11 cellular contexts compared by ENCODE assay signal in the genomic region with DNA sequence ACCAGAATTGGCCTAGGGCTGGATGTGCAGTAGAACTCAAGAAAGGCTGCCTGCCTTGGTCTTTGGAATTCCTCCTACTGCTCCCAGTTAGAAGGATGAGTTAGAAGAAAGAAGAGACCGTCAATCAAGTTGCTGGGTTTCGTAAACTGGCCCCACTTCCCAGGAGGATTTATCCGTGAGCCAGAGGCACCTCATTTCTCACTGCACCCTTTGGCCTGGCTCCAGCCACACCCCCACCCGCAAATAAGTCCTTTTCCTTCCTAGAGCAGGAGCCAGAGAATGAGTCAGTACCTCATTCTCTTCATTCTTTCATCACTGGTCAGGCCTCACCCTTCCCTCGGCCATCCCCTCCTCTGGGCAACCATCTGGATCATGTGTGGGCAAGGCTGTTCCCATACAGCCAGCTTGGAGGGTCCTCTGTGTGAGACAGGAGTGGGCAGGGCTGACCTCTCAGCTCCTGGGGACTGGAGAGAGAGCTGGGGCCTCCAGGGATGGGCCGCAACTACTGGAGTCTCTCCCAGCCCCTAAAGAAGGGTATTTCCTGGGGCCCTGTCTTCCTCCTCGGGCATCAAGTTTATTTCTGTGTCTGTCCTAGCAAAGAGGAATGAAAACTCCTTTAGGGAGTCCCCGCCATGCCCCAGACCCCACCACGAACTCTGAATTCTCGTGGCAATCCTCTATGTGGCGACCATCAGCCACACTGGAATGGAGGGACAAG.
DNase-seq lines count a peak whose midpoint lies in the region; ATAC-seq and TF ChIP-seq lines count a peak whose summit lies in the region.
"Had no signal": no experiment of that assay in that cellular context is flagged by ENCODE, and none has a peak within 500 bp of the region (broad histone marks: within the 10 kb centered on the region; RNA-seq: fewer than 3 reads in every experiment).

No MANE protein-coding gene starts in this region.

- H3K36me3 ChIP-seq in adipocyte (ENCODE audit: control insufficient read depth, insufficient read depth, low read length, severe bottlenecking), result no peaks in the 10 kb centered on the region
- no peaks in the 10 kb centered on the region for H3K36me3 ChIP-seq in upper lobe of left lung
- H3K36me3 ChIP-seq: ascending aorta had no signal

- CTCF ChIA-PET in activated naive CD4-positive, alpha-beta T cell treated with anti-CD3 and anti-CD28 coated beads for 36 hours (lab: Charles Lee), result interaction anchor here (6.1 kb wide), 1 partner anchor 56 kb away, joined by 36 read pairs; no protein-coding TSS in a partner anchor
- CTCF ChIA-PET in activated naive CD4-positive, alpha-beta T cell treated with anti-CD3 and anti-CD28 coated beads, Interleukin-2, amount 10 ng/mL, durations not matched to agents 7 days and 5 days (lab: Charles Lee), result interaction anchor here (0.8 kb wide), 2 partner anchors 14 to 56 kb away, joined by 3 read pairs; no protein-coding TSS in a partner anchor

- H3K27me3 ChIP-seq in adipocyte (replicated peaks; ENCODE audit: control insufficient read depth, insufficient read depth, low read length) (no peaks in the 10 kb centered on the region), upper lobe of left lung (no peaks in the 10 kb centered on the region)
- H3K27me3 ChIP-seq: ascending aorta had no signal

- 58 to 63% methylated on average over 11 of the region's 11 CpGs for WGBS in upper lobe of left lung, 2 donors

- H3K27me3 Mint-ChIP-seq in activated naive CD4-positive, alpha-beta T cell treated with anti-CD3 and anti-CD28 coated beads for 36 hours (ENCODE audit: low read depth), result no peaks in the 10 kb centered on the region
- H3K27me3 Mint-ChIP-seq in activated naive CD4-positive, alpha-beta T cell treated with anti-CD3 and anti-CD28 coated beads, Interleukin-2, amount 10 ng/mL, durations not matched to agents 7 days and 5 days, result peaks cover 46% of the 10 kb centered on the region

- H3K27ac Mint-ChIP-seq in activated naive CD4-positive, alpha-beta T cell treated with anti-CD3 and anti-CD28 coated beads for 36 hours, result peak overlapping the region; percentile 63
- H3K27ac Mint-ChIP-seq in activated naive CD4-positive, alpha-beta T cell treated with anti-CD3 and anti-CD28 coated beads, Interleukin-2, amount 10 ng/mL, durations not matched to agents 7 days and 5 days, result no peak overlapping the region
- H3K27ac Mint-ChIP-seq: CD8-positive, alpha-beta T cell; GM23338 had no signal

- TF ChIP-seq POLR2A in upper lobe of left lung (IDR thresholded peaks at IDR 0.05), result no peak

- H3K9ac ChIP-seq in adipocyte (ENCODE audit: low read length), result peak overlapping the region; percentile 16

- H3K4me3 ChIP-seq in adipocyte (ENCODE audit: low read length) (peak overlapping the region; percentile 33), upper lobe of left lung (no peak overlapping the region)
- H3K4me3 ChIP-seq: ascending aorta, GM23338 had no signal

- no peaks in the 10 kb centered on the region for H3K9me3 Mint-ChIP-seq in activated naive CD4-positive, alpha-beta T cell treated with anti-CD3 and anti-CD28 coated beads for 36 hours
- no peaks in the 10 kb centered on the region for H3K9me3 Mint-ChIP-seq in activated naive CD4-positive, alpha-beta T cell treated with anti-CD3 and anti-CD28 coated beads, Interleukin-2, amount 10 ng/mL, durations not matched to agents 7 days and 5 days
- H3K9me3 Mint-ChIP-seq: CD8-positive, alpha-beta T cell; GM23338 had no signal

- H3K27ac ChIP-seq in upper lobe of left lung, result peak overlapping the region in 2 of 4 donors; percentile 26 to 39
- H3K27ac ChIP-seq: ascending aorta had no signal

- no peak for DNase-seq in activated naive CD4-positive, alpha-beta T cell treated with anti-CD3 and anti-CD28 coated beads for 36 hours
- DNase-seq in activated naive CD4-positive, alpha-beta T cell treated with anti-CD3 and anti-CD28 coated beads, Interleukin-2, amount 10 ng/mL, durations not matched to agents 7 days and 5 days, result no peak
- peak; percentile 93 for DNase-seq in adipocyte (ENCODE audit: low read depth)
- peak; percentile 99 for DNase-seq in iris pigment epithelial cell (ENCODE audit: low read depth)
- DNase-seq in upper lobe of left lung, result peak in 1 of 2 donors; percentile 64
- no peak for DNase-seq in effector CD4-positive, alpha-beta T cell
- DNase-seq in DMS153 treated with DMSO at 0.1 percent for 48 hours (lab: John Stamatoyannopoulos, UW; ENCODE audit: unreplicated experiment), result no peak
- no peak for DNase-seq in activated gamma-delta T cell (lab: John Stamatoyannopoulos, UW)
- DNase-seq: CD8-positive, alpha-beta T cell had no signal

- H3K4me3 Mint-ChIP-seq in activated naive CD4-positive, alpha-beta T cell treated with anti-CD3 and anti-CD28 coated beads for 36 hours, result no peak overlapping the region
- no peak overlapping the region for H3K4me3 Mint-ChIP-seq in activated naive CD4-positive, alpha-beta T cell treated with anti-CD3 and anti-CD28 coated beads, Interleukin-2, amount 10 ng/mL, durations not matched to agents 7 days and 5 days
- H3K4me3 Mint-ChIP-seq: CD8-positive, alpha-beta T cell; GM23338 had no signal

- H3K36me3 Mint-ChIP-seq in activated naive CD4-positive, alpha-beta T cell treated with anti-CD3 and anti-CD28 coated beads for 36 hours (ENCODE audit: low read depth), result no peaks in the 10 kb centered on the region
- H3K36me3 Mint-ChIP-seq in activated naive CD4-positive, alpha-beta T cell treated with anti-CD3 and anti-CD28 coated beads, Interleukin-2, amount 10 ng/mL, durations not matched to agents 7 days and 5 days, result no peaks in the 10 kb centered on the region
- H3K36me3 Mint-ChIP-seq: CD8-positive, alpha-beta T cell had no signal

- TF ChIP-seq CTCF in upper lobe of left lung (IDR thresholded peaks at IDR 0.05), result no peak

- TF ChIP-seq EP300 in upper lobe of left lung (IDR thresholded peaks at IDR 0.05), result peak in 1 of 4 donors; percentile 32

- ATAC-seq in upper lobe of left lung (ENCODE audit: low FRiP score in 2 of 2), result peak; percentile 46 to 75
- ATAC-seq: CD8-positive, alpha-beta T cell; GM23338 had no signal

- no peaks in the 10 kb centered on the region for H3K9me3 ChIP-seq in adipocyte (ENCODE audit: control insufficient read depth, low read length)
- H3K9me3 ChIP-seq in upper lobe of left lung, result no peaks in the 10 kb centered on the region
- H3K9me3 ChIP-seq: ascending aorta had no signal

- intact Hi-C loops in activated naive CD4-positive, alpha-beta T cell treated with anti-CD3 and anti-CD28 coated beads for 36 hours (cut with micrococcal nuclease), result loop anchor here (5.0 kb wide), 3 partner anchors 203 to 462 kb away; a partner anchor contains a TSS

- H3K4me1 ChIP-seq in adipocyte (ENCODE audit: control insufficient read depth, insufficient read depth, low read length) (peaks cover 53% of the 10 kb centered on the region), upper lobe of left lung (peaks cover 13 to 26% (median 20%) of the 10 kb centered on the region in 4 donors)

- H3K4me1 Mint-ChIP-seq in activated naive CD4-positive, alpha-beta T cell treated with anti-CD3 and anti-CD28 coated beads for 36 hours (ENCODE audit: low read depth), result peaks cover 53% of the 10 kb centered on the region
- H3K4me1 Mint-ChIP-seq in activated naive CD4-positive, alpha-beta T cell treated with anti-CD3 and anti-CD28 coated beads, Interleukin-2, amount 10 ng/mL, durations not matched to agents 7 days and 5 days, result peaks cover 36% of the 10 kb centered on the region

Comparison
In these comparisons a context has a peak if more than half of its experiments do, and no peak if none do; other contexts are left out.
1. DNase-seq: peak in adipocyte (single experiment) and iris pigment epithelial cell (single experiment); none in activated naive CD4-positive, alpha-beta T cell treated with anti-CD3 and anti-CD28 coated beads for 36 hours (single experiment), activated naive CD4-positive, alpha-beta T cell treated with anti-CD3 and anti-CD28 coated beads, Interleukin-2, amount 10 ng/mL, durations not matched to agents 7 days and 5 days (single experiment), effector CD4-positive, alpha-beta T cell (single experiment), DMS153 treated with DMSO at 0.1 percent for 48 hours (single experiment) and activated gamma-delta T cell (single experiment).